In the genomic region with DNA sequence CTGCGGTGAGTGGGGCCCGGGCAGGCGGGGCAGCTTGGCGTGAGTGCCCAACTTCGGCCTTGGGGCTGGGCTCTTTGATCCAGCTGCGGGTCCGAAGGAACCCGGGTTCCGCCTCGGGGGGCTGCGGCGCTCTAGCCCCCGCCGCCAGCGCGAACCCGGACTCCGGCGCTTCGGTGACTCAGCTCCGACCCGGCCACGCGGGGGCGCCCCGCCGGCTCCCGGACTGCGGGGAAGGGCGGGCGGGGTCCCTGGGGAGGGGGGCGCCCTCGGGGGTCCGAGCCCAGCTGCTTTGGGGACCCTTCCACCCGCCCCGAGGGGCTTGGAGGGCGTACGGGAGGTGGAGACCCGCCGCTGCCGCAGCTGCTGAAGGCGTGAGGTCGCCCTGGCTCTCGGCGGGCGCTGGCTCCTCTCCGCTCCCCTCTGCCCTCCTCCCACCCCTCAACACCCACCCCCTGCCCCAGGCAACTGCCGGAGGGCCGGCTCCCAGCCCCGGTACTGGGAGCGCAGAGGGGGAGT, we compare ENCODE assay signal across 8 cellular contexts. TPM values are rescaled to one million over a fixed set of nuclear protein-coding genes. Genes with fewer than 3 reads are reported as not detected.
A peak's percentile ranks its signal among the peaks of the same experiment; 100 is the strongest.
DNase-seq lines count a peak whose midpoint lies in the region; ATAC-seq and TF ChIP-seq lines count a peak whose summit lies in the region.

No MANE protein-coding gene starts in this region.

- BruUV-seq in Panc1 (replicated peaks; lab: Mats Ljungman, UMichigan) = no TSS peak

- H3K36me3 Mint-ChIP-seq in CD4-positive, CD25-positive, alpha-beta regulatory T cell = no peaks in the 10 kb centered on the region

- intact Hi-C loops in Panc1 (cut with micrococcal nuclease; ENCODE audit: unreplicated experiment) (no loop called here), sciatic nerve (cut with DNase I) (no loop called here)

- peaks cover 0 to 9% (median 7%) of the 10 kb centered on the region in 4 donors for H3K4me1 Mint-ChIP-seq in CD4-positive, CD25-positive, alpha-beta regulatory T cell

- H3K27me3 ChIP-seq in CD4-positive, CD25-positive, alpha-beta regulatory T cell (ENCODE audit: control insufficient read depth, insufficient read depth, low read length) = peaks cover 9% of the 10 kb centered on the region
- no peaks in the 10 kb centered on the region for H3K27me3 ChIP-seq in Panc1 (ENCODE audit: control insufficient read depth, insufficient read depth, low read length)
- H3K27me3 ChIP-seq in right atrium auricular region = no peaks in the 10 kb centered on the region

- POLR2A ChIA-PET in Panc1 (lab: Charles Lee) = interaction anchor here (0.7 kb wide), 1 partner anchor 17 kb away, joined by 4 read pairs; no protein-coding TSS in a partner anchor

- in situ Hi-C loops in Panc1 (cut with HindIII; ENCODE audit: low pct_unique_long_range_greater_than_20kb, low sequenced_read_pairs) = no loop called here

- H3K9me3 ChIP-seq in CD4-positive, CD25-positive, alpha-beta regulatory T cell (ENCODE audit: control insufficient read depth in 2 of 2, low read length in 2 of 2) = no peaks in the 10 kb centered on the region
- H3K9me3 ChIP-seq in Panc1 (ENCODE audit: control insufficient read depth, insufficient read depth, low read depth, low read length) (no peaks in the 10 kb centered on the region), right atrium auricular region (no peaks in the 10 kb centered on the region)

- peaks cover 45% of the 10 kb centered on the region for H3K27me3 Mint-ChIP-seq in CD4-positive, CD25-positive, alpha-beta regulatory T cell

- no peak overlapping the region for H3K27ac ChIP-seq in CD4-positive, CD25-positive, alpha-beta regulatory T cell (ENCODE audit: insufficient read depth, low read length, poor library complexity, severe bottlenecking)
- H3K27ac ChIP-seq in Panc1 (ENCODE audit: low read length) (peak overlapping the region; percentile 51; the same call in 1 of the 2 replicates), right atrium auricular region (peak overlapping the region; percentile 71 to 79)

- CTCF ChIA-PET in Panc1 (lab: Charles Lee) = interaction anchor here (0.6 to 0.8 kb wide), 5 partner anchors 26 to 221 kb away, joined by 3 to 6 read pairs (median 5); no protein-coding TSS in a partner anchor

- H3K27ac Mint-ChIP-seq in CD4-positive, CD25-positive, alpha-beta regulatory T cell = no peak overlapping the region

- DNase-seq in CD4-positive, CD25-positive, alpha-beta regulatory T cell = peak; percentile 20 to 58 (median 36)
- DNase-seq in Panc1 (ENCODE audit: low read depth, low spot score) = no peak
- DNase-seq in activated naive CD4-positive, alpha-beta T cell treated with anti-CD3 and anti-CD28 coated beads, Interleukin-2, amount 50 U/mL, for 16 hours = peak; percentile 61
- DNase-seq in right atrium auricular region (ENCODE audit: low spot score) = no peak
- peak; percentile 77 for DNase-seq in sciatic nerve (ENCODE audit: low spot score)
- DNase-seq in NCI-H446 treated with DMSO at 0.1 percent for 48 hours (lab: John Stamatoyannopoulos, UW) = no peak
- DNase-seq in middle frontal gyrus (ENCODE audit: extremely low spot score, low spot score) = no peak

- H3K4me3 Mint-ChIP-seq in CD4-positive, CD25-positive, alpha-beta regulatory T cell = peak overlapping the region in 3 of 4 donors; percentile 73 to 85 (median 76)

- H3K9me3 Mint-ChIP-seq in CD4-positive, CD25-positive, alpha-beta regulatory T cell = no peaks in the 10 kb centered on the region

- TF ChIP-seq CTCF in Panc1 (IDR thresholded peaks at IDR 0.05) = peak; percentile 88
- TF ChIP-seq CTCF in right atrium auricular region (IDR thresholded peaks at IDR 0.05) = peak; percentile 74 to 80

- no peak overlapping the region for H3K4me3 ChIP-seq in CD4-positive, CD25-positive, alpha-beta regulatory T cell (ENCODE audit: low read depth, low read length)
- H3K4me3 ChIP-seq in Panc1 (ENCODE audit: low read depth in 2 of 2, low read length in 2 of 2) (peak overlapping the region; percentile 54 to 56), right atrium auricular region (peak overlapping the region; percentile 78 to 81)

- peak; percentile 43 to 54 for ATAC-seq in CD4-positive, CD25-positive, alpha-beta regulatory T cell (ENCODE audit: low read depth in 2 of 2)
- ATAC-seq in GM21786 (IDR thresholded peaks at IDR 0.05; ENCODE audit: unreplicated experiment) (peak; percentile 44), Panc1 (peak; percentile 75), sciatic nerve (peak; percentile 23)

- no peaks in the 10 kb centered on the region for H3K36me3 ChIP-seq in CD4-positive, CD25-positive, alpha-beta regulatory T cell (ENCODE audit: control insufficient read depth, insufficient read depth, low read length)
- H3K36me3 ChIP-seq in Panc1 (ENCODE audit: control insufficient read depth, insufficient read depth, low read length) = no peaks in the 10 kb centered on the region
- no peaks in the 10 kb centered on the region for H3K36me3 ChIP-seq in right atrium auricular region

- peaks cover 12% of the 10 kb centered on the region for H3K4me1 ChIP-seq in CD4-positive, CD25-positive, alpha-beta regulatory T cell (ENCODE audit: control insufficient read depth, insufficient read depth, low read length, poor library complexity, severe bottlenecking)
- peaks cover 8% of the 10 kb centered on the region for H3K4me1 ChIP-seq in Panc1 (ENCODE audit: control insufficient read depth, insufficient read depth, low read length)
- H3K4me1 ChIP-seq in right atrium auricular region = peaks cover 0 to 28% of the 10 kb centered on the region in 2 donors

RNA-seq across cellular contexts. Expression of a gene that starts 0.5 kb away (rescaled TPM):
- total RNA-seq in CD4-positive, CD25-positive, alpha-beta regulatory T cell = 15.3 TPM
- polyA plus RNA-seq in CD4-positive, CD25-positive, alpha-beta regulatory T cell = 10 to 100 TPM; 31.7 to 54.7 (median 47.3) TPM
- 43.4 TPM for total RNA-seq in Panc1 (2021; ENCODE audit: unreplicated experiment)
- 67.7 TPM for polyA plus RNA-seq in Panc1 (2012; ENCODE audit: insufficient read length)
- 10 to 100 TPM; 16.0 to 26.1 TPM for total RNA-seq in right atrium auricular region
- total RNA-seq in sciatic nerve = 44.7 TPM

Comparison
In these comparisons a context has a peak if more than half of its experiments do, and no peak if none do; other contexts are left out.
1. ATAC-seq: peak in every context shown above with its lines; median percentile 75 in Panc1; 48 in CD4-positive, CD25-positive, alpha-beta regulatory T cell; 44 in GM21786; 23 in sciatic nerve.
2. DNase-seq: peak in CD4-positive, CD25-positive, alpha-beta regulatory T cell (3 of 3), activated naive CD4-positive, alpha-beta T cell treated with anti-CD3 and anti-CD28 coated beads, Interleukin-2, amount 50 U/mL, for 16 hours (single experiment) and sciatic nerve (single experiment); none in Panc1 (single experiment), right atrium auricular region (single experiment), NCI-H446 treated with DMSO at 0.1 percent for 48 hours (single experiment) and middle frontal gyrus (single experiment).